Comparison of ENCODE assay signal across 1 cellular context in the genomic region with DNA sequence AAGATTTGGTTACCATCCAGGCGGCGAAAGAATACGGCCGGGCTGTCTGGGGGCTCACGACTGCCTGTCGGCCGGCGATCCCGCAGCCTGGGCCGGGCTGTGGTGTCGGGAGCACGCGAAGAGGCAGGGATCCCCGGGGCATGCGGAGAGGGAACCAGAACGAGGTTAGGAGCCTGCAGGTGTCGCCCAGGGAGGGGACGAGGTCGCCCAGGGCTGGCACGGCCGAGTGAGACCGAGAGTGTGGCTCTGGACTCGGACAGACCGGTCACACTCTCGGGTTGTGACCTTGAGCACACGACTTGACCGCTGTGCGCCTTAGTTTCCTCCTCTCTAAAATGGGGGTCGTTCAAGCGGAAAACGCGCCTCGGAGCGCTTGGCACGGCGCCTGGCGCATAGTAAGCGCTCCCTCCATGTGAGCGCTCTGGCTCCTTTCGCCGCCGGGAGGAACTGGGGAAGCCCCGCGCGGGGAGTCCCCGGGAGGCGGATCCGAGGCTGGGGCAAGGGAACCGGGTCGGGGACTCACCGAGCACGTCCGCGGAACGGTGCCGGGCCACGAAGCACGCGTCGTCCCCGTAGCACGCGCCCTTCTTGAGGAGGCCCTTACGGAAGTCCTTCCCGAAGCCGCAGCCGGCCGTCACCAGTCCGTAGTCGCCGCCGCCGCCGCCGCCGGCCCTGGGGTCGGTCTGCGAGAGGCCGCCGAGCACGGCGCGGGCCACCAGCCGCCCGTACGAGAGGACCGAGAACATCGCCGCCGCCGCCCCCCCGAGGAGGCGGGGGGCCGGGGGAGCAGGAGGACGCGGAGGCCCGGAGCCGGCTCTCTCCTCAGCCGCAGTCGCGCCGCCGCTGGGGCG.
TF ChIP-seq lines count a peak whose summit lies in the region.

No MANE protein-coding gene starts in this region.

TF ChIP-seq in GM12878, 131 proteins besides CTCF, POLR2A, EP300 and RAD21 (continues in another document):
- no peak for TF ChIP-seq CBFB (IDR thresholded peaks at IDR 0.05; ENCODE audit: low read depth)
- TF ChIP-seq, protein P1, sequence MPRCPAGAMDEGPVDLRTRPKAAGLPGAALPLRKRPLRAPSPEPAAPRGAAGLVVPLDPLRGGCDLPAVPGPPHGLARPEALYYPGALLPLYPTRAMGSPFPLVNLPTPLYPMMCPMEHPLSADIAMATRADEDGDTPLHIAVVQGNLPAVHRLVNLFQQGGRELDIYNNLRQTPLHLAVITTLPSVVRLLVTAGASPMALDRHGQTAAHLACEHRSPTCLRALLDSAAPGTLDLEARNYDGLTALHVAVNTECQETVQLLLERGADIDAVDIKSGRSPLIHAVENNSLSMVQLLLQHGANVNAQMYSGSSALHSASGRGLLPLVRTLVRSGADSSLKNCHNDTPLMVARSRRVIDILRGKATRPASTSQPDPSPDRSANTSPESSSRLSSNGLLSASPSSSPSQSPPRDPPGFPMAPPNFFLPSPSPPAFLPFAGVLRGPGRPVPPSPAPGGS (IDR thresholded peaks at IDR 0.05; ENCODE audit: borderline replicate concordance, insufficient read depth, low read depth, low read length, poor library complexity, severe bottlenecking): peak; percentile 46
- TF ChIP-seq SMAD1 (IDR thresholded peaks at IDR 0.05; ENCODE audit: low read depth, partially characterized antibody): no peak
- TF ChIP-seq PAX5 (IDR thresholded peaks at IDR 0.05; ENCODE audit: borderline replicate concordance, low read depth, low read length): peak; percentile 87
- TF ChIP-seq EED (IDR thresholded peaks at IDR 0.05; ENCODE audit: low read depth): no peak; the same call in none of the 2 replicates
- TF ChIP-seq RELA (IDR thresholded peaks at IDR 0.05; ENCODE audit: borderline replicate concordance, partially characterized antibody): peak; percentile 87
- TF ChIP-seq MYB (IDR thresholded peaks at IDR 0.05; ENCODE audit: borderline replicate concordance, low read depth, low read length): no peak
- no peak for TF ChIP-seq SP1 (IDR thresholded peaks at IDR 0.05; ENCODE audit: low read depth, low read length)
- no peak for TF ChIP-seq SUPT20H (IDR thresholded peaks at IDR 0.05; ENCODE audit: borderline replicate concordance, control insufficient read depth, low read depth, low read length)
- peak; percentile 47 for TF ChIP-seq KLF5 (IDR thresholded peaks at IDR 0.05; ENCODE audit: partially characterized antibody)
- no peak; the same call in 1 of the 2 replicates for TF ChIP-seq YY1 (IDR thresholded peaks at IDR 0.05; ENCODE audit: low read depth, low read length)
- TF ChIP-seq SRF (IDR thresholded peaks at IDR 0.05; ENCODE audit: low read depth in 2 of 2, low read length in 2 of 2): no peak
- TF ChIP-seq NR2F1 (conservative IDR thresholded peaks at IDR 0.05): peak; percentile 91
- TF ChIP-seq CREM (IDR thresholded peaks at IDR 0.05; ENCODE audit: low read depth): 0 out of 2 replicates have a peak, but pooled peaks have one; percentile 27
- TF ChIP-seq STAT3 (IDR thresholded peaks at IDR 0.05; ENCODE audit: low read depth, low read length): no peak
- no peak for TF ChIP-seq MEF2A (IDR thresholded peaks at IDR 0.05; ENCODE audit: insufficient read depth, low read depth, low read length)
- no peak for TF ChIP-seq CHD2 (IDR thresholded peaks at IDR 0.05; ENCODE audit: borderline replicate concordance, low read depth, low read length)
- no peak for TF ChIP-seq ATF7 (IDR thresholded peaks at IDR 0.05; ENCODE audit: low read depth)
- 0 out of 2 replicates have a peak, but pooled peaks have one; percentile 20 for TF ChIP-seq ZNF24 (IDR thresholded peaks at IDR 0.05)
- no peak for TF ChIP-seq TARDBP (IDR thresholded peaks at IDR 0.05; ENCODE audit: borderline replicate concordance)
- TF ChIP-seq HDAC2 (IDR thresholded peaks at IDR 0.05): no peak
- no peak for TF ChIP-seq SMC3 (IDR thresholded peaks at IDR 0.05; ENCODE audit: borderline replicate concordance, low read length)
- TF ChIP-seq, protein P2, sequence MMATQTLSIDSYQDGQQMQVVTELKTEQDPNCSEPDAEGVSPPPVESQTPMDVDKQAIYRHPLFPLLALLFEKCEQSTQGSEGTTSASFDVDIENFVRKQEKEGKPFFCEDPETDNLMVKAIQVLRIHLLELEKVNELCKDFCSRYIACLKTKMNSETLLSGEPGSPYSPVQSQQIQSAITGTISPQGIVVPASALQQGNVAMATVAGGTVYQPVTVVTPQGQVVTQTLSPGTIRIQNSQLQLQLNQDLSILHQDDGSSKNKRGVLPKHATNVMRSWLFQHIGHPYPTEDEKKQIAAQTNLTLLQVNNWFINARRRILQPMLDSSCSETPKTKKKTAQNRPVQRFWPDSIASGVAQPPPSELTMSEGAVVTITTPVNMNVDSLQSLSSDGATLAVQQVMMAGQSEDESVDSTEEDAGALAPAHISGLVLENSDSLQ (IDR thresholded peaks at IDR 0.05): no peak
- TF ChIP-seq CREB1 (IDR thresholded peaks at IDR 0.05; ENCODE audit: low read depth): no peak
- TF ChIP-seq NBN (IDR thresholded peaks at IDR 0.05): peak; percentile 59
- TF ChIP-seq WRNIP1 (IDR thresholded peaks at IDR 0.05; ENCODE audit: borderline replicate concordance, low read depth, low read length): no peak; the same call in 1 of the 2 replicates
- TF ChIP-seq ZSCAN29 (IDR thresholded peaks at IDR 0.05): no peak
- TF ChIP-seq ZNF207 (IDR thresholded peaks at IDR 0.05; ENCODE audit: borderline replicate concordance): 0 out of 2 replicates have a peak, but pooled peaks have one; percentile 34
- TF ChIP-seq JUND (IDR thresholded peaks at IDR 0.05; ENCODE audit: low read depth, low read length): no peak
- peak; percentile 76 for TF ChIP-seq IKZF1 (conservative IDR thresholded peaks at IDR 0.05)
- no peak for TF ChIP-seq ZNF622 (IDR thresholded peaks at IDR 0.05)
- no peak; the same call in 1 of the 2 replicates for TF ChIP-seq SIN3A (IDR thresholded peaks at IDR 0.05; ENCODE audit: low read depth, low read length)
- TF ChIP-seq MTA3 (IDR thresholded peaks at IDR 0.05; ENCODE audit: borderline replicate concordance, low read length): no peak; the same call in 1 of the 2 replicates
- TF ChIP-seq NRF1 (conservative IDR thresholded peaks at IDR 0.05; ENCODE audit: low read depth, low read length): no peak
- TF ChIP-seq NFIC (IDR thresholded peaks at IDR 0.05; ENCODE audit: low read depth, low read length): no peak; the same call in 1 of the 2 replicates
- TF ChIP-seq, protein P3, sequence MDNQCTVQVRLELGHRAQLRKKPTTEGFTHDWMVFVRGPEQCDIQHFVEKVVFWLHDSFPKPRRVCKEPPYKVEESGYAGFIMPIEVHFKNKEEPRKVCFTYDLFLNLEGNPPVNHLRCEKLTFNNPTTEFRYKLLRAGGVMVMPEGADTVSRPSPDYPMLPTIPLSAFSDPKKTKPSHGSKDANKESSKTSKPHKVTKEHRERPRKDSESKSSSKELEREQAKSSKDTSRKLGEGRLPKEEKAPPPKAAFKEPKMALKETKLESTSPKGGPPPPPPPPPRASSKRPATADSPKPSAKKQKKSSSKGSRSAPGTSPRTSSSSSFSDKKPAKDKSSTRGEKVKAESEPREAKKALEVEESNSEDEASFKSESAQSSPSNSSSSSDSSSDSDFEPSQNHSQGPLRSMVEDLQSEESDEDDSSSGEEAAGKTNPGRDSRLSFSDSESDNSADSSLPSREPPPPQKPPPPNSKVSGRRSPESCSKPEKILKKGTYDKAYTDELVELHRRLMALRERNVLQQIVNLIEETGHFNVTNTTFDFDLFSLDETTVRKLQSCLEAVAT (IDR thresholded peaks at IDR 0.05): peak; percentile 92
- no peak for TF ChIP-seq SKIL (IDR thresholded peaks at IDR 0.05; ENCODE audit: low read depth, poor library complexity, severe bottlenecking)
- no peak for TF ChIP-seq ZZZ3 (IDR thresholded peaks at IDR 0.05; ENCODE audit: control insufficient read depth, insufficient read length, low read depth)
- TF ChIP-seq USF1 (IDR thresholded peaks at IDR 0.05; ENCODE audit: borderline replicate concordance, extremely low read length, insufficient read depth, low read depth, low read length): no peak
- TF ChIP-seq HCFC1 (IDR thresholded peaks at IDR 0.05; ENCODE audit: low read length): no peak
- peak; percentile 5 for TF ChIP-seq MEF2B (IDR thresholded peaks at IDR 0.05; ENCODE audit: partially characterized antibody, poor library complexity, severe bottlenecking)
- TF ChIP-seq ZBTB4 (CRISPR knock-in tag; IDR thresholded peaks at IDR 0.05): no peak
- TF ChIP-seq, protein P4, sequence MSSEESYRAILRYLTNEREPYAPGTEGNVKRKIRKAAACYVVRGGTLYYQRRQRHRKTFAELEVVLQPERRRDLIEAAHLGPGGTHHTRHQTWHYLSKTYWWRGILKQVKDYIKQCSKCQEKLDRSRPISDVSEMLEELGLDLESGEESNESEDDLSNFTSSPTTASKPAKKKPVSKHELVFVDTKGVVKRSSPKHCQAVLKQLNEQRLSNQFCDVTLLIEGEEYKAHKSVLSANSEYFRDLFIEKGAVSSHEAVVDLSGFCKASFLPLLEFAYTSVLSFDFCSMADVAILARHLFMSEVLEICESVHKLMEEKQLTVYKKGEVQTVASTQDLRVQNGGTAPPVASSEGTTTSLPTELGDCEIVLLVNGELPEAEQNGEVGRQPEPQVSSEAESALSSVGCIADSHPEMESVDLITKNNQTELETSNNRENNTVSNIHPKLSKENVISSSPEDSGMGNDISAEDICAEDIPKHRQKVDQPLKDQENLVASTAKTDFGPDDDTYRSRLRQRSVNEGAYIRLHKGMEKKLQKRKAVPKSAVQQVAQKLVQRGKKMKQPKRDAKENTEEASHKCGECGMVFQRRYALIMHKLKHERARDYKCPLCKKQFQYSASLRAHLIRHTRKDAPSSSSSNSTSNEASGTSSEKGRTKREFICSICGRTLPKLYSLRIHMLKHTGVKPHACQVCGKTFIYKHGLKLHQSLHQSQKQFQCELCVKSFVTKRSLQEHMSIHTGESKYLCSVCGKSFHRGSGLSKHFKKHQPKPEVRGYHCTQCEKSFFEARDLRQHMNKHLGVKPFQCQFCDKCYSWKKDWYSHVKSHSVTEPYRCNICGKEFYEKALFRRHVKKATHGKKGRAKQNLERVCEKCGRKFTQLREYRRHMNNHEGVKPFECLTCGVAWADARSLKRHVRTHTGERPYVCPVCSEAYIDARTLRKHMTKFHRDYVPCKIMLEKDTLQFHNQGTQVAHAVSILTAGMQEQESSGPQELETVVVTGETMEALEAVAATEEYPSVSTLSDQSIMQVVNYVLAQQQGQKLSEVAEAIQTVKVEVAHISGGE (CRISPR knock-in tag; IDR thresholded peaks at IDR 0.05): no peak
- no peak for TF ChIP-seq USF2 (IDR thresholded peaks at IDR 0.05; ENCODE audit: borderline replicate concordance, low read depth, low read length)
- TF ChIP-seq POU2F2 (IDR thresholded peaks at IDR 0.05; ENCODE audit: borderline replicate concordance, low read depth, low read length): 0 out of 3 replicates have a peak, but pooled peaks have one; percentile 31
- TF ChIP-seq GATAD2B (conservative IDR thresholded peaks at IDR 0.05; ENCODE audit: low read depth): peak; percentile 88; the same call in 1 of the 2 replicates
- TF ChIP-seq ETV6 (conservative IDR thresholded peaks at IDR 0.05 in 1 of 2, IDR thresholded peaks at IDR 0.05 in 1 of 2; ENCODE audit: borderline replicate concordance in 1 of 2, low read depth in 1 of 2): no peak
- no peak for TF ChIP-seq NFYA (IDR thresholded peaks at IDR 0.05; ENCODE audit: borderline replicate concordance, low read depth, low read length)
- no peak for TF ChIP-seq TCF7 (IDR thresholded peaks at IDR 0.05; ENCODE audit: borderline replicate concordance)
- peak; percentile 63 to 86 for TF ChIP-seq BHLHE40 (IDR thresholded peaks at IDR 0.05; ENCODE audit: borderline replicate concordance in 1 of 2, low read depth in 2 of 2, low read length in 1 of 2)
- no peak for TF ChIP-seq NR2C1 (IDR thresholded peaks at IDR 0.05)
